ENCODE assay signal across 27 cellular contexts in genomic region chr3:128907706-128908445, GRCh38.
"Had no signal": no experiment of that assay in that cellular context is flagged by ENCODE, and none has a peak within 500 bp of the region (broad histone marks: within the 10 kb centered on the region; RNA-seq: fewer than 3 reads in every experiment).

No MANE protein-coding gene starts in this region.

- ATAC-seq: activated CD8-positive, alpha-beta T cell treated with anti-CD3 and anti-CD28 coated beads for 36 hours; activated T-cell treated with anti-CD3 and anti-CD28 coated beads, Interleukin-2, amount 50 U/mL, for 72 hours; activated T-helper 17 cell treated with anti-CD3 and anti-CD28 coated beads, Interleukin-2, amount 50 U/mL, for 72 hours; PC-3 had no signal

- H3K27ac ChIP-seq: RWPE1, WERI-Rb-1 had no signal

- FAIRE-seq: bronchial epithelial cell, RCC 7860 had no signal

- DNase-seq: activated CD4-positive, alpha-beta T cell treated with anti-CD3 and anti-CD28 coated beads for 1 hour; activated CD4-positive, alpha-beta T cell treated with anti-CD3 and anti-CD28 coated beads for 48 hours; activated CD4-positive, CD25-positive, alpha-beta regulatory T cell; activated CD8-positive, alpha-beta T cell treated with anti-CD3 and anti-CD28 coated beads for 36 hours; activated effector memory CD4-positive, alpha-beta T cell treated with anti-CD3 and anti-CD28 coated beads, Interleukin-2, amount 50 U/mL, for 16 hours; activated naive CD4-positive, alpha-beta T cell treated with anti-CD3 and anti-CD28 coated beads for 36 hours; activated T-cell treated with anti-CD3 and anti-CD28 coated beads, Interleukin-2, amount 50 U/mL, for 1 hour; activated T-cell treated with anti-CD3 and anti-CD28 coated beads, Interleukin-2, amount 50 U/mL, for 72 hours; amygdala; NCI-H1105; NCI-H1417 treated with DMSO at 0.1 percent for 48 hours; NCI-H187 treated with DMSO at 0.1 percent for 48 hours; NCI-H2081; NCI-H2171 treated with DMSO at 0.1 percent for 48 hours; NCI-H226; NCI-H446 treated with DMSO at 0.1 percent for 48 hours; NCI-H524 treated with DMSO at 0.1 percent for 48 hours; NK-92 treated with Interleukin-12 subunit alpha and Interleukin-12 subunit beta, amount 100 ng/mL, for 24 hours; PC-3; Right ventricle myocardium superior; SW 1271; T1000; WERI-Rb-1 had no signal
